8 cellular contexts compared by ENCODE assay signal in the genomic region with DNA sequence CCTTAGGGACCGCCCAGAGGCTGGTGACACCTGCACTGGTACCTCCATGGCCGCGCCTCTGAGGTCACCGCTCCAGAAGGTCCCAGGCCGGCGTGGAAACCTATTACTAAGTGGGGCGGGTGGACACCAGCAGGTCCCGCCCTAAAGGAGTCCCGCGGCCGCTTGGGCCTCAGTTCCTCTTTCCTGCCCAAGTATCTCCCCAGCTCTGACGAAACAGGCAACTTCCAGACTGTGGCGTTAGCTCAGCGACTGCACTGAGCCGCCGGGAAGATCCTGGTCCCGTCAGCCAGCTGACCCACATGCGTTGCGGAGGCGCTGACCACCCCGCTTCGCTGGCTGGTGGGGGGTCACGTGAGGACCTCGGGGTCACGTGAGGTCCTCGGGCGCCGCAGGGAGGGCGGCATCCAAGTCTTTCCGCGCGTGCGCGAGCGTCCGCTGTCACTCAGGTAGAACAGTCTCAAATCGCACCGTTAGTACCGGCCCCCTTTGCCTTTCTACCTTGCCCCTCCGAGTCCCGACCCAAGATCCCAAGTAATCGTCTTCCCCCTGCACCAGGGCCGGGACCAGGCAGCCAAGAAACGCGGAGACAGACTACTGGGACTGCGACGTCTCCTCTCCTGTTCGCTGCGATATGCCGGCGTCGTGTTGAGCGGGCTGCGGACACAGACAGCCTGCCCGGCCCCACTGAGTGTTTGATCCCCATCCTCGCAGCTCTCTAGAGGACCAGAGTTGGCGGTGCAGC. TPM values are rescaled to one million over a fixed set of nuclear protein-coding genes. Genes with fewer than 3 reads are reported as not detected.
DNase-seq lines count a peak whose midpoint lies in the region; ATAC-seq, FAIRE-seq and TF ChIP-seq lines count a peak whose summit lies in the region.

No MANE protein-coding gene starts in this region.

- DNase-seq in NCI-H1417 (lab: John Stamatoyannopoulos, UW) (peak; percentile 84 to 93 (median 90)), T-helper 22 cell (ENCODE audit: low read depth) (peak; percentile 72), astrocyte of the hippocampus (ENCODE audit: low read depth, low spot score) (peak; percentile 93), small intestine (peak; percentile 89), H54 (ENCODE audit: insufficient read length, low spot score) (no peak)

- H3K9me3 ChIP-seq in iPS-15b (ENCODE audit: control insufficient read depth, insufficient read depth, low read length) (no peaks in the 10 kb centered on the region), small intestine (ENCODE audit: control insufficient read depth, low read depth) (no peaks in the 10 kb centered on the region)

- H3K27me3 ChIP-seq in iPS-15b (ENCODE audit: control insufficient read depth, insufficient read depth, low read length) (no peaks in the 10 kb centered on the region), small intestine (ENCODE audit: control insufficient read depth in 2 of 2, insufficient read depth in 2 of 2, low read length in 2 of 2) (peaks cover 0 to 3% of the 10 kb centered on the region in 2 donors)

- H3K4me3 ChIP-seq in iPS-15b (ENCODE audit: low read depth, low read length) (peak overlapping the region; percentile 65), small intestine (ENCODE audit: low read depth in 1 of 2, low read length in 2 of 2) (peak overlapping the region; percentile 51 to 61)

- FAIRE-seq in small intestine (lab: Jason Lieb, UNC), result no peak
- no peak for FAIRE-seq in H54 (lab: Jason Lieb, UNC)

- TF ChIP-seq POLR2A in GM10847 (IDR thresholded peaks at IDR 0.05; ENCODE audit: extremely low read depth, insufficient read length), result peak; percentile 81
- TF ChIP-seq POLR2A in H54 (IDR thresholded peaks at IDR 0.05; ENCODE audit: low read depth, low read length), result no peak

- peak overlapping the region; percentile 79 to 95 for H3K27ac ChIP-seq in small intestine (ENCODE audit: low read depth in 1 of 2, low read length in 1 of 2)

- H3K4me1 ChIP-seq in iPS-15b (ENCODE audit: control insufficient read depth, insufficient read depth, low read length) (no peaks in the 10 kb centered on the region), small intestine (ENCODE audit: control insufficient read depth in 2 of 2, insufficient read depth in 1 of 2, low read depth in 1 of 2, low read length in 1 of 2) (no peaks in the 10 kb centered on the region)

- H3K9ac ChIP-seq in iPS-15b (ENCODE audit: low read depth, low read length), result peak overlapping the region; percentile 65

- ATAC-seq in HG02642 (IDR thresholded peaks at IDR 0.05; ENCODE audit: poor library complexity, unreplicated experiment), result peak; percentile 95

- H3K36me3 ChIP-seq in iPS-15b (ENCODE audit: control insufficient read depth, insufficient read depth, low read length) (no peaks in the 10 kb centered on the region), small intestine (ENCODE audit: control insufficient read depth in 2 of 2, insufficient read depth in 2 of 2, low read length in 2 of 2) (no peaks in the 10 kb centered on the region)

- 0 to 1% (median 1%) methylated on average over 54 to 57 of the region's 57 CpGs for WGBS in small intestine, 3 donors

RNA-seq across cellular contexts. Expression of gene KDM4C, which starts 53.7 kb away (rescaled TPM):
- 10 to 100 TPM; 12.6 to 23.3 (median 14.6) TPM for polyA plus RNA-seq in small intestine

RNA-seq across cellular contexts. Expression of gene GLDC, which starts 58.5 kb away (rescaled TPM):
- polyA plus RNA-seq in small intestine, result under 1 TPM in 2 of 3 donors, not detected in 1; 0.63 to 0.81 TPM
